In genomic region chr10:3433131-3433530, GRCh38 we compare ENCODE assay signal across 20 cellular contexts.
DNase-seq lines count a peak whose midpoint lies in the region; ATAC-seq and TF ChIP-seq lines count a peak whose summit lies in the region.
"Had no signal": no experiment of that assay in that cellular context is flagged by ENCODE, and none has a peak within 500 bp of the region (broad histone marks: within the 10 kb centered on the region; RNA-seq: fewer than 3 reads in every experiment).

No MANE protein-coding gene starts in this region.

- TF ChIP-seq CTCF in thyroid gland (IDR thresholded peaks at IDR 0.05), result no peak

- ATAC-seq in left lobe of liver, result peak; percentile 31
- no peak for ATAC-seq in HG03520 (IDR thresholded peaks at IDR 0.05; ENCODE audit: unreplicated experiment)
- ATAC-seq: GM23338, SK-N-SH treated with all-trans-retinoic acid at 6 μM for 48 hours had no signal

- no peaks in the 10 kb centered on the region for H3K27me3 ChIP-seq in thyroid gland
- H3K27me3 ChIP-seq: BLaER1 treated with 17β-estradiol and CSF1 and Interleukin-3, amounts not matched to agents 10 nM and 100 nM had no signal

- H3K4me3 ChIP-seq in thyroid gland (replicated peaks in 1 of 3), result no peak overlapping the region
- H3K4me3 ChIP-seq: BLaER1 treated with 17β-estradiol and CSF1 and Interleukin-3, amounts not matched to agents 10 nM and 100 nM; GM23338 had no signal

- intact Hi-C loops in thyroid gland (cut with DNase I), result no loop called here

- peak overlapping the region in 2 of 3 donors; percentile 5 to 25 for H3K27ac ChIP-seq in thyroid gland

- H3K9me3 ChIP-seq in thyroid gland, result no peaks in the 10 kb centered on the region

- H3K36me3 ChIP-seq in thyroid gland, result no peaks in the 10 kb centered on the region

- DNase-seq in HK-2 (ENCODE audit: unreplicated experiment) (peak; percentile 31), glomerular visceral epithelial cell (ENCODE audit: extremely low spot score) (peak; percentile 73), left lobe of liver (ENCODE audit: low spot score) (no peak), thyroid gland (peak; percentile 50 to 65), SK-N-DZ (ENCODE audit: low spot score) (no peak), NCI-H2107 (lab: John Stamatoyannopoulos, UW) (no peak)
- DNase-seq: AML-193; CD4-positive, alpha-beta T cell; DMS53; H9; NCI-H1092 treated with DMSO at 0.1 percent for 48 hours; NCI-H1436 treated with DMSO at 0.1 percent for 48 hours; NCI-H187 treated with DMSO at 0.1 percent for 48 hours; NCI-H446; NCI-H524 treated with DMSO at 0.1 percent for 48 hours; NCI-H774 had no signal

- TF ChIP-seq POLR2A in thyroid gland (IDR thresholded peaks at IDR 0.05), result no peak

- 41 to 63% methylated on average over 6 of the region's 6 CpGs for WGBS in thyroid gland, 2 donors

- peaks cover 16 to 31% of the 10 kb centered on the region in 2 donors for H3K4me1 ChIP-seq in thyroid gland

Comparison
In these comparisons a context has a peak if more than half of its experiments do, and no peak if none do; other contexts are left out.
1. DNase-seq: peak in HK-2 (single experiment), glomerular visceral epithelial cell (single experiment) and thyroid gland (2 of 2); none in left lobe of liver (single experiment), SK-N-DZ (single experiment) and NCI-H2107 (single experiment).